In the genomic region with DNA sequence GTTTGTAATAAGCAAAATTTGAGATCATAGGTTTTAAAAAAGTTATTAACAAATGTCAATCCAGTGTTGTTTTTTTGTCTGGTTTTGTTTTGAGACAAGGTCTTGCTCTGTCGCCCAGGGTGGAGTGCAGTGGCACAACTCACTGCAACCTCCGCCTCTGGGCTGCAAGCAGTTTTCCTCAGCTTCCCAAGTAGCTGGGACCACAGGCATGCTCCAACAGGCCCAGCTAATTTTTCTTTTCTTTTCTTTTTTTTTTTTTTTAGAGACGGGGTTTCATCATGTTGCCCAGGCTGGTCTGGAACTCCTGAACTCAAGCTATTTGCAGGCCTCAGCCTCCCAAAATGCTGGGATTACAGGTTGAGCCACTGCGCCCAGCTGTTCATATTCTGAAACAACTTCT, we compare ENCODE assay signal across 1 cellular context.
TF ChIP-seq lines count a peak whose summit lies in the region.

No MANE protein-coding gene starts in this region.

TF ChIP-seq in HEK293, 187 proteins besides CTCF, POLR2A, EP300 and RAD21 (continued from another document):
- TF ChIP-seq ZBTB44 (tag by site-specific recombination; IDR thresholded peaks at IDR 0.05) (peak; percentile 60; the same call in 1 of the 2 replicates), PRDM10 (tag by site-specific recombination; IDR thresholded peaks at IDR 0.05) (peak; percentile 30; the same call in 1 of the 2 replicates), ZNF600 (tag by site-specific recombination; IDR thresholded peaks at IDR 0.05) (peak; percentile 74)
